ENCODE assay signal across 22 cellular contexts in the genomic region with DNA sequence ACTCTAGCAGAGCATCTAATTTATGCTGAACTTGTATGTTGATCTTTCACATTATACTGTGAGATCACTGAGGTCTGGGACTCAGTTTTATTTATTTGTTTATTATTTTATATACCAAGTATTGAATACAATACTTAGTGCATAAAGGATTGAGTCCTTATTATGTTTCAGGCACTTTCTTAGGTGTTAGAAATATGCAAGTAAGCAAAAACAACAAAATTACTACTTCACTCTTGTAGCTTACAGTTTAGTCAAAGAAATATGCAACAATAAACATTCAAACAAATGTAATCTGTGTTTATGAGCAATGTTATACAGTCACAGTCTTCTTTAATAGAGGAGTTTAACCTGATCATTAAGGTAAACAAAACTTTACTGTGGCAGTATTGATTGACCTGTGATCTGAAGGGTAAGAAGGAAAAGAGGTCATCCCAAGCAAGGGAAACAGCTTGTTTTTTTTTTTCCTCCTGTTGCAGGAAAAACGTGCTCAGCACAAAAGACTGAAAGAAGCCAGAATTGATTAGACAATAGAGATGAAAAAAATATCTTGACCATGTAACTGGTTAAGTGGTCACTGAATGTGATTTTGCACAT.
"Had no signal": no experiment of that assay in that cellular context is flagged by ENCODE, and none has a peak within 500 bp of the region (broad histone marks: within the 10 kb centered on the region; RNA-seq: fewer than 3 reads in every experiment).

No MANE protein-coding gene starts in this region.

- H3K36me3 ChIP-seq: Peyer's patch, SJCRH30 had no signal

- H3K4me2 ChIP-seq: PC-9 had no signal

- ATAC-seq: Right ventricle myocardium inferior, SK-N-SH treated with all-trans-retinoic acid at 6 μM for 48 hours had no signal

- DNase-seq: Karpas-422, KG1, MM.1S, NCI-H1092 treated with DMSO at 0.1 percent for 48 hours, NCI-H1436, NCI-H187, NCI-H2029, NCI-H2081 treated with DMSO at 0.1 percent for 48 hours, NCI-H2171, NCI-H226, NCI-H446, NCI-H510A, NCI-H524 treated with DMSO at 0.1 percent for 48 hours, NCI-H69, NCI-H774, OCI-M1, PC-9, Peyer's patch, SHP77 treated with DMSO at 0.1 percent for 48 hours, SJCRH30 had no signal

- H3K9me3 ChIP-seq: Peyer's patch, SJCRH30 had no signal

- H3K27me3 ChIP-seq: Peyer's patch, SJCRH30 had no signal

- H2AFZ ChIP-seq: PC-9 had no signal

- H3K27ac ChIP-seq: PC-9, Peyer's patch, SJCRH30 had no signal

- H3K4me1 ChIP-seq: Peyer's patch, SJCRH30 had no signal

- H3K4me3 ChIP-seq: PC-9, Peyer's patch, SJCRH30 had no signal
